ENCODE assay signal across 21 cellular contexts in the genomic region with DNA sequence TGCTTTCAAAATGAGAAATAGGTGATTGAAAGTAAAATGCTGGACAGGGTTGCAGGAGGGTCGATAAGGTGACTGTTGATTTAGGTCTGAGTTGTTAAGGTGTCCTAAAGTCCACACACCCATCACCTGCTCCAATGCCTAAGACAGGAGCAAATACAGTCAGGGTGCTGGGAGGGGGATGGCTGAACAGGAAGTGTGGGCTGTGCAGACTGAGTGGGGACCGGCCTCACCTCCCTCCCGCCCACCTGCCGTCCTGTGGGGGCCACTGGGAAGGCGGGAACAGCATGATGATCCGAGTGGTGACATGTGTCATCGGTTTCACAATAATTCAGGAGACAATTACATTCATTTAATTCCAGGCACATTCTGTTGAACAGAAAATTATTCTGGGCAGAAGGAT.
"Had no signal": no experiment of that assay in that cellular context is flagged by ENCODE, and none has a peak within 500 bp of the region (broad histone marks: within the 10 kb centered on the region; RNA-seq: fewer than 3 reads in every experiment).

No MANE protein-coding gene starts in this region.

- FAIRE-seq: astrocyte, endothelial cell of umbilical vein had no signal

- H3K27me3 ChIP-seq: adrenal gland, breast epithelium, colonic mucosa, dorsolateral prefrontal cortex, hepatocyte, thyroid gland had no signal

- H3K9me3 ChIP-seq: adrenal gland, breast epithelium, colonic mucosa, left ventricle myocardium inferior, prostate gland, thyroid gland had no signal

- H3K4me3 ChIP-seq: adrenal gland, breast epithelium, colonic mucosa, dorsolateral prefrontal cortex, hepatocyte, left ventricle myocardium inferior, prostate gland, thyroid gland had no signal

- H3K4me1 ChIP-seq: adrenal gland, breast epithelium, colonic mucosa, left ventricle myocardium inferior, prostate gland, thyroid gland had no signal

- H3K27ac ChIP-seq: adrenal gland, breast epithelium, colonic mucosa, dorsolateral prefrontal cortex, hepatocyte, left ventricle myocardium inferior, prostate gland, thyroid gland had no signal

- DNase-seq: activated CD4-positive, alpha-beta T cell treated with anti-CD3 and anti-CD28 coated beads for 1 hour; activated naive CD4-positive, alpha-beta T cell; activated T-cell treated with anti-CD3 and anti-CD28 coated beads, Interleukin-2, amount 50 U/mL, for 4 hours; adrenal gland; colonic mucosa; dorsolateral prefrontal cortex; effector memory CD8-positive, alpha-beta T cell; foreskin melanocyte; left ventricle myocardium inferior; naive thymus-derived CD4-positive, alpha-beta T cell; stimulated activated CD4-positive, alpha-beta T cell treated with anti-CD3 and anti-CD28 coated beads, Interleukin-12 subunit alpha, Interleukin-12 subunit beta, amount 100 ng/mL, for 4 hours; stimulated activated CD4-positive, alpha-beta T cell treated with anti-CD3 and anti-CD28 coated beads, Interleukin-4, amount 100 ng/mL, for 4 hours; substantia nigra; T-helper 9 cell; thyroid gland had no signal

- H3K36me3 ChIP-seq: adrenal gland, breast epithelium, colonic mucosa, left ventricle myocardium inferior, prostate gland, thyroid gland had no signal

- ATAC-seq: activated T-cell treated with anti-CD3 and anti-CD28 coated beads, Interleukin-2, amount 50 U/mL, for 4 hours; effector memory CD8-positive, alpha-beta T cell; esophagus mucosa; naive thymus-derived CD4-positive, alpha-beta T cell had no signal
